ENCODE assay signal across 25 cellular contexts in genomic region chr2:146262606-146263005, GRCh38.
"Had no signal": no experiment of that assay in that cellular context is flagged by ENCODE, and none has a peak within 500 bp of the region (broad histone marks: within the 10 kb centered on the region; RNA-seq: fewer than 3 reads in every experiment).

No MANE protein-coding gene starts in this region.

- FAIRE-seq: pancreas had no signal

- H3K9me3 ChIP-seq: adrenal gland, ascending aorta, colonic mucosa, heart left ventricle, pancreas, prostate gland, tibial nerve had no signal

- DNase-seq: activated CD4-positive, alpha-beta T cell treated with anti-CD3 and anti-CD28 coated beads for 4 hours; activated CD4-positive, alpha-beta T cell treated with anti-CD3 and anti-CD28 coated beads, Interleukin-2, amount 50 U/mL, for 4 hours; activated effector memory CD4-positive, alpha-beta T cell treated with Interleukin-2 at 50 U/mL for 16 hours; activated naive CD4-positive, alpha-beta T cell treated with anti-CD3 and anti-CD28 coated beads for 36 hours; activated naive CD8-positive, alpha-beta T cell treated with anti-CD3 and anti-CD28 coated beads for 36 hours; cerebellar nuclear complex; colonic mucosa; dorsolateral prefrontal cortex; effector memory CD4-positive, alpha-beta T cell; heart left ventricle; left cardiac atrium; mammary epithelial cell; naive thymus-derived CD4-positive, alpha-beta T cell; nucleus accumbens; spleen; stimulated activated CD4-positive, alpha-beta T cell treated with anti-CD3 and anti-CD28 coated beads, Interleukin-2, amount 100 ng/mL, for 48 hours; stimulated activated naive CD4-positive, alpha-beta T cell treated with Interleukin-2 at 50 U/mL for 16 hours; T-helper 9 cell had no signal

- H3K27ac ChIP-seq: adrenal gland, ascending aorta, cardiac muscle cell, colonic mucosa, dorsolateral prefrontal cortex, heart left ventricle, pancreas, prostate gland, spleen, tibial nerve, VCaP had no signal

- H3K4me3 ChIP-seq: adrenal gland, ascending aorta, cardiac muscle cell, colonic mucosa, dorsolateral prefrontal cortex, heart left ventricle, pancreas, prostate gland, spleen, tibial nerve had no signal

- ATAC-seq: heart left ventricle; naive thymus-derived CD4-positive, alpha-beta T cell; pancreas had no signal

- H3K4me1 ChIP-seq: adrenal gland, ascending aorta, colonic mucosa, heart left ventricle, pancreas, prostate gland, spleen, tibial nerve had no signal

- H3K36me3 ChIP-seq: adrenal gland, ascending aorta, cardiac muscle cell, colonic mucosa, heart left ventricle, pancreas, prostate gland, spleen, tibial nerve had no signal

- H3K27me3 ChIP-seq: adrenal gland, ascending aorta, cardiac muscle cell, colonic mucosa, dorsolateral prefrontal cortex, heart left ventricle, pancreas, spleen, tibial nerve had no signal
